Comparison of ENCODE assay signal across 8 cellular contexts in the genomic region with DNA sequence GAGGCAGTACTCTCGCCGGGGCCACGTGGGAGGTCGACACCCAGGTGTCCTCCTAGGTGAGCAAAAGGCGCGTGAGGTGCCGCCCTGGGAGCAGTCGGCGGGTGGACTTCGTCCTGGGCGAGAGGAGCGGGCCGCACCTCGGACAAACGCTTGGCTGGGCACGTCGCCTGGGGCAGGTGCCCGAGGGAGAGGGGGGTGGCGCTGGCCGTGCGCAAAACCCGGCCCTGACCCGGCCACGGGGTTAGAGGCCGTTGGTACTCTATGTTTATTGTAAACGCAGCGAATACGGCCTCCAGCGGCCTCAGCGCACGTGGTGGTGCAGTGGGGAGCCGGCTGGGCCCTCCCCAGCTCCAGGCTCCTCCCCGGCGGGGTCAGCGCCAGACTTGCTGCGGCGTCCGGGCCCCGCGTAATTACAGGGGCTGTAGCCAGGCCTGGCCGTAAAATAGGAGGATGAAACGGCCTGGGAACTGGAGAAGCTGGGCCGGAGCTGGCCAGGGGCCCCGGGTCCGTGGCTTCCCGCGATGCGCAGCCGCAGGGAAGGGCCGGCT. TPM values are rescaled to one million over a fixed set of nuclear protein-coding genes. Genes with fewer than 3 reads are reported as not detected.
DNase-seq lines count a peak whose midpoint lies in the region; ATAC-seq and TF ChIP-seq lines count a peak whose summit lies in the region.

No MANE protein-coding gene starts in this region.

- peaks cover 66% of the 10 kb centered on the region for H3K27me3 ChIP-seq in GM23248 (replicated peaks; ENCODE audit: insufficient read depth)
- H3K27me3 ChIP-seq in prostate gland (replicated peaks; ENCODE audit: insufficient read depth): no peaks in the 10 kb centered on the region
- H3K27me3 ChIP-seq in Karpas-422 (ENCODE audit: low read length): no peaks in the 10 kb centered on the region

- intact Hi-C loops in left ventricle myocardium superior (cut with micrococcal nuclease) (no loop called here), prostate gland (cut with DNase I) (loop anchor here (2.0 kb wide), 1 partner anchor 33 kb away; no protein-coding TSS in a partner anchor)

- H3F3A ChIP-seq in GM23248 (ENCODE audit: insufficient read depth): no peaks in the 10 kb centered on the region

- no peak overlapping the region for H2AFZ ChIP-seq in GM23248
- no peak overlapping the region for H2AFZ ChIP-seq in Karpas-422 (ENCODE audit: low read length)

- no peak overlapping the region for H3K27ac ChIP-seq in GM23248
- H3K27ac ChIP-seq in prostate gland: peak overlapping the region; percentile 94 to 98
- H3K27ac ChIP-seq in Karpas-422 (ENCODE audit: low read length): no peak overlapping the region

- H3K4me2 ChIP-seq in GM23248 (ENCODE audit: unreplicated experiment) (no peak overlapping the region), Karpas-422 (ENCODE audit: low read depth, low read length, poor library complexity, severe bottlenecking) (no peak overlapping the region)

- in situ Hi-C loops in GM23248 (cut with MboI): no loop called here

- ATAC-seq in left ventricle myocardium superior (peak; percentile 7), GM21390 (IDR thresholded peaks at IDR 0.05; ENCODE audit: unreplicated experiment) (no peak), HG03378 (IDR thresholded peaks at IDR 0.05; ENCODE audit: unreplicated experiment) (no peak)

- peak; percentile 40 for TF ChIP-seq POLR2A in prostate gland (IDR thresholded peaks at IDR 0.05)

- 14% methylated on average over 41 to 44 of the region's 50 CpGs for WGBS in GM23248 (ENCODE audit: low coverage in 1 of 2, low lambda C conversion rate in 2 of 2, missing lambda C conversion rate in 2 of 2), 2 experiments
- WGBS in prostate gland: 18% methylated on average over 50 of the region's 50 CpGs

- H3K9ac ChIP-seq in GM23248 (no peak overlapping the region), Karpas-422 (ENCODE audit: low read length) (no peak overlapping the region)

- no peaks in the 10 kb centered on the region for H4K20me1 ChIP-seq in GM23248 (ENCODE audit: insufficient read depth)
- H4K20me1 ChIP-seq in Karpas-422 (ENCODE audit: insufficient read depth, low read depth, low read length): no peaks in the 10 kb centered on the region

- no peak for TF ChIP-seq CTCF in prostate gland (IDR thresholded peaks at IDR 0.05)

- H3K4me1 ChIP-seq in GM23248 (ENCODE audit: insufficient read depth): 0 out of 2 replicates have a peak, but pooled peaks cover 10% of the 10 kb centered on the region
- H3K4me1 ChIP-seq in prostate gland (replicated peaks): peaks cover 6% of the 10 kb centered on the region
- H3K4me1 ChIP-seq in Karpas-422 (ENCODE audit: low read length): peaks cover 21% of the 10 kb centered on the region

- H3K79me2 ChIP-seq in GM23248 (ENCODE audit: insufficient read depth): no peaks in the 10 kb centered on the region
- no peaks in the 10 kb centered on the region for H3K79me2 ChIP-seq in Karpas-422 (ENCODE audit: low read length)

- no peaks in the 10 kb centered on the region for H3K9me2 ChIP-seq in GM23248 (ENCODE audit: insufficient read depth)
- no peaks in the 10 kb centered on the region for H3K9me2 ChIP-seq in Karpas-422 (replicated peaks; ENCODE audit: insufficient read depth, low read length)

- DNase-seq in GM23248: peak; percentile 46
- peak in 55 of 56 donors; percentile 30 to 90 (median 68) for DNase-seq in amygdala (lab: John Stamatoyannopoulos, UW)
- peak; percentile 74 for DNase-seq in left ventricle myocardium superior
- DNase-seq in prostate gland (ENCODE audit: low spot score): peak; percentile 75
- DNase-seq in Karpas-422: no peak
- no peak for DNase-seq in NCI-H345 treated with DMSO at 0.1 percent for 48 hours (lab: John Stamatoyannopoulos, UW; ENCODE audit: unreplicated experiment)

- H3K9me3 ChIP-seq in GM23248 (ENCODE audit: low read depth) (no peaks in the 10 kb centered on the region), prostate gland (no peaks in the 10 kb centered on the region), Karpas-422 (ENCODE audit: low read length) (no peaks in the 10 kb centered on the region)

- no peaks in the 10 kb centered on the region for H3K36me3 ChIP-seq in GM23248 (ENCODE audit: low read depth)
- no peaks in the 10 kb centered on the region for H3K36me3 ChIP-seq in prostate gland
- no peaks in the 10 kb centered on the region for H3K36me3 ChIP-seq in Karpas-422 (ENCODE audit: insufficient read depth, low read length)

- H3K4me3 ChIP-seq in GM23248: peak overlapping the region; percentile 62; the same call in 1 of the 2 replicates
- peak overlapping the region; percentile 71 to 80 for H3K4me3 ChIP-seq in prostate gland
- no peak overlapping the region for H3K4me3 ChIP-seq in Karpas-422 (ENCODE audit: low read length)

RNA-seq across cellular contexts. Expression of a gene that starts 1.7 kb away (rescaled TPM):
- not detected in 2 replicates for total RNA-seq in GM23248 (2014; rRNA removed; shearing (Covaris generic))
- not detected in 2 replicates for polyA plus RNA-seq in GM23248 (2016; fragmentation: Nextera tagmentation; extraction: Ambion mirVana)
- 51.0 TPM for total RNA-seq in left ventricle myocardium superior
- 100 to 1,000 TPM in 1 of 2 donors, 10 to 100 TPM in 1; 85.1 to 132 TPM for total RNA-seq in prostate gland
- total RNA-seq in Karpas-422 (2014; rRNA removed; shearing (Covaris generic); ENCODE audit: low replicate concordance): not detected in 2 replicates

RNA-seq across cellular contexts. Expression of a gene that starts 9.6 kb away (rescaled TPM):
- total RNA-seq in GM23248 (2014; rRNA removed; shearing (Covaris generic)): 33.4 and 34.1 TPM in 2 replicates
- 55.1 and 58.3 TPM in 2 replicates for polyA plus RNA-seq in GM23248 (2016; fragmentation: Nextera tagmentation; extraction: Ambion mirVana)
- total RNA-seq in left ventricle myocardium superior: 8.8 TPM
- 10 to 100 TPM; 26.6 to 48.0 TPM for total RNA-seq in prostate gland
- 47.8 and 56.5 TPM in 2 replicates for total RNA-seq in Karpas-422 (2014; rRNA removed; shearing (Covaris generic); ENCODE audit: low replicate concordance)

RNA-seq across cellular contexts. Expression of a gene that starts 14.3 kb away (rescaled TPM):
- 21.8 and 50.7 TPM in 2 replicates for total RNA-seq in GM23248 (2014; rRNA removed; shearing (Covaris generic))
- 75.3 and 82.3 TPM in 2 replicates for polyA plus RNA-seq in GM23248 (2016; fragmentation: Nextera tagmentation; extraction: Ambion mirVana)
- total RNA-seq in left ventricle myocardium superior (52.4 TPM), prostate gland (10 to 100 TPM; 93.6 to 97.0 TPM)
- 22.2 and 33.2 TPM in 2 replicates for total RNA-seq in Karpas-422 (2014; rRNA removed; shearing (Covaris generic); ENCODE audit: low replicate concordance)

RNA-seq across cellular contexts. Expression of a gene that starts 47.1 kb away (rescaled TPM):
- 92.7 and 189 TPM in 2 replicates for total RNA-seq in GM23248 (2014; rRNA removed; shearing (Covaris generic))
- 480 and 484 TPM in 2 replicates for polyA plus RNA-seq in GM23248 (2016; fragmentation: Nextera tagmentation; extraction: Ambion mirVana)
- total RNA-seq in left ventricle myocardium superior (134 TPM), prostate gland (100 to 1,000 TPM; 111 to 236 TPM)
- total RNA-seq in Karpas-422 (2014; rRNA removed; shearing (Covaris generic); ENCODE audit: low replicate concordance): 237 and 400 TPM in 2 replicates

RNA-seq across cellular contexts. Expression of a gene that starts 47.4 kb away (rescaled TPM):
- total RNA-seq in GM23248 (2014; rRNA removed; shearing (Covaris generic)): 1.4 and 3.0 TPM in 2 replicates
- polyA plus RNA-seq in GM23248 (2016; fragmentation: Nextera tagmentation; extraction: Ambion mirVana): 2.5 and 2.7 TPM in 2 replicates
- total RNA-seq in left ventricle myocardium superior (1.1 TPM), prostate gland (1 to 10 TPM; 5.9 to 8.4 TPM)
- total RNA-seq in Karpas-422 (2014; rRNA removed; shearing (Covaris generic); ENCODE audit: low replicate concordance): 12.2 and 15.7 TPM in 2 replicates

Comparison
In these comparisons a context has a peak if more than half of its experiments do, and no peak if none do; other contexts are left out.
1. DNase-seq: peak in GM23248 (single experiment), amygdala (55 of 56), left ventricle myocardium superior (single experiment) and prostate gland (single experiment); none in Karpas-422 (single experiment) and NCI-H345 treated with DMSO at 0.1 percent for 48 hours (single experiment).
2. H3K27ac ChIP-seq: peak in prostate gland (2 of 2); none in GM23248 (single experiment) and Karpas-422 (single experiment).
3. RNA of a gene that starts 1.7 kb away (total RNA-seq): 85.1 to 132 TPM in prostate gland and 51.0 TPM in left ventricle myocardium superior (single experiment); not detected in GM23248 and not detected in Karpas-422; every median in the first group is over 10 times any median in the second.